Comparison of ENCODE assay signal across 8 cellular contexts in genomic region chr4:83284161-83285021, GRCh38. TPM values are rescaled to one million over a fixed set of nuclear protein-coding genes. Genes with fewer than 3 reads are reported as not detected.
DNase-seq lines count a peak whose midpoint lies in the region; ATAC-seq, FAIRE-seq and TF ChIP-seq lines count a peak whose summit lies in the region.

TSS of gene COQ2 (minus strand) at chr4:83284798. CDS start at chr4:83284764, 34 bp downstream.

- FAIRE-seq in GM12892 (lab: Jason Lieb, UNC) = peak; percentile 96
- FAIRE-seq in urothelium cell line (lab: Jason Lieb, UNC) = peak; percentile 91

- WGBS in prostate gland = under 1% methylated on average over 51 of the region's 75 CpGs

- H3K36me3 ChIP-seq in left ventricle myocardium inferior (no peaks in the 10 kb centered on the region), prostate gland (no peaks in the 10 kb centered on the region)

- peak within 1 kb of the TSS; percentile 99 for H3K27ac ChIP-seq in left ventricle myocardium inferior (replicated peaks)
- H3K27ac ChIP-seq in prostate gland = peak within 1 kb of the TSS; percentile 93 to 95

- TF ChIP-seq CTCF in left ventricle myocardium inferior (IDR thresholded peaks at IDR 0.05; ENCODE audit: borderline replicate concordance) (peak; percentile 65), prostate gland (IDR thresholded peaks at IDR 0.05) (peak in 3 of 4 experiments; percentile 40 to 65 (median 54))

- TF ChIP-seq POLR2A in GM12892 (IDR thresholded peaks at IDR 0.05; ENCODE audit: low read depth, low read length) (peak; percentile 84; the same call in 1 of the 2 replicates), prostate gland (IDR thresholded peaks at IDR 0.05) (peak; percentile 61)

- peak; percentile 94 for ATAC-seq in HG02798 (IDR thresholded peaks at IDR 0.05; ENCODE audit: poor library complexity, unreplicated experiment)

- peak; percentile 75 for DNase-seq in GM12892 (ENCODE audit: insufficient read length)
- peak; percentile 63 for DNase-seq in NCI-H1417 treated with DMSO at 0.1 percent for 48 hours (lab: John Stamatoyannopoulos, UW)
- peak; percentile 90 for DNase-seq in amniotic stem cell (lab: John Stamatoyannopoulos, UW)
- DNase-seq in left ventricle myocardium inferior = peak; percentile 96
- peak; percentile 93 for DNase-seq in prostate gland (ENCODE audit: low spot score)
- DNase-seq in urothelium cell line (ENCODE audit: low spot score) = peak; percentile 96

- intact Hi-C loops in T-helper 1 cell treated with Interleukin-12 subunit alpha and Interleukin-12 subunit beta and Interleukin-4 antibody, amounts not matched to agents 30 ng/mL and 1 ng/mL, for 36 hours (cut with micrococcal nuclease) = loop anchor here (1.0 to 5.0 kb wide), 18 partner anchors 49 to 910 kb away; partner anchors contain the start of genes ENOPH1, HELQ, HNRNPDL and HPSE
- intact Hi-C loops in left ventricle myocardium inferior (cut with micrococcal nuclease) (no loop called here), prostate gland (cut with DNase I) (loop anchor here (2.0 to 10.0 kb wide), 4 partner anchors 170 to 912 kb away; partner anchors contain the start of genes HELQ, HNRNPD and THAP9)

- no peaks in the 10 kb centered on the region for H3K9me3 ChIP-seq in left ventricle myocardium inferior (replicated peaks)
- no peaks in the 10 kb centered on the region for H3K9me3 ChIP-seq in prostate gland

- H3K4me3 ChIP-seq in left ventricle myocardium inferior = peak within 1 kb of the TSS; percentile 81
- peak within 1 kb of the TSS; percentile 66 to 71 for H3K4me3 ChIP-seq in prostate gland

- H3K27me3 ChIP-seq in left ventricle myocardium inferior (ENCODE audit: low read depth) = no peaks in the 10 kb centered on the region
- H3K27me3 ChIP-seq in prostate gland (replicated peaks; ENCODE audit: insufficient read depth) = no peaks in the 10 kb centered on the region

- H3K4me1 ChIP-seq in left ventricle myocardium inferior (peaks cover 38% of the 10 kb centered on the region), prostate gland (replicated peaks) (peaks cover 4% of the 10 kb centered on the region)

RNA-seq across cellular contexts. Expression of gene COQ2, which starts in this region (rescaled TPM):
- polyA plus RNA-seq in GM12892 (2012; ENCODE audit: missing spikeins) = 5.2 TPM
- 9.6 and 10.9 TPM in 2 replicates for total RNA-seq in T-helper 1 cell treated with Interleukin-12 subunit alpha and Interleukin-12 subunit beta and Interleukin-4 antibody, amounts not matched to agents 30 ng/mL and 1 ng/mL, for 36 hours
- total RNA-seq in left ventricle myocardium inferior (27.3 TPM), prostate gland (10 to 100 TPM; 12.8 to 13.1 TPM)

Comparison
In these comparisons a context has a peak if more than half of its experiments do, and no peak if none do; other contexts are left out.
1. Peak in every context shown above with its lines: DNase-seq, ATAC-seq, H3K4me3 ChIP-seq and H3K27ac ChIP-seq.